In genomic region chr2:144288428-144288827, GRCh38 we compare ENCODE assay signal across 16 cellular contexts.
DNase-seq lines count a peak whose midpoint lies in the region; ATAC-seq and TF ChIP-seq lines count a peak whose summit lies in the region.
"Had no signal": no experiment of that assay in that cellular context is flagged by ENCODE, and none has a peak within 500 bp of the region (broad histone marks: within the 10 kb centered on the region; RNA-seq: fewer than 3 reads in every experiment).

No MANE protein-coding gene starts in this region.

- H3K27me3 ChIP-seq in right lobe of liver, result no peaks in the 10 kb centered on the region

- H3K27ac ChIP-seq in right lobe of liver, result no peak overlapping the region
- H3K27ac ChIP-seq: PC-9 had no signal

- intact Hi-C loops in right lobe of liver (cut with DNase I), result no loop called here

- 73% methylated on average over 3 of the region's 3 CpGs for WGBS in right lobe of liver (ENCODE audit: insufficient coverage, low coverage, low lambda C conversion rate, missing lambda C conversion rate)

- TF ChIP-seq POLR2A in right lobe of liver (IDR thresholded peaks at IDR 0.05), result no peak

- no peaks in the 10 kb centered on the region for H3K4me1 ChIP-seq in right lobe of liver

- H3K9me3 ChIP-seq in right lobe of liver, result no peaks in the 10 kb centered on the region

- peaks cover 22% of the 10 kb centered on the region for H3K9me3 Mint-ChIP-seq in stimulated activated naive CD8-positive, alpha-beta T cell treated with anti-CD3 and anti-CD28 coated beads, Interleukin-15, Interleukin-2, amounts not matched to agents 100 ng/mL and 50 ng/mL, for 24 hours

- no peak for TF ChIP-seq CTCF in astrocyte of the spinal cord (IDR thresholded peaks at IDR 0.05; ENCODE audit: low read depth, low read length)
- no peak for TF ChIP-seq CTCF in right lobe of liver (IDR thresholded peaks at IDR 0.05)

- no peaks in the 10 kb centered on the region for H3K27me3 Mint-ChIP-seq in stimulated activated naive CD8-positive, alpha-beta T cell treated with anti-CD3 and anti-CD28 coated beads, Interleukin-15, Interleukin-2, amounts not matched to agents 100 ng/mL and 50 ng/mL, for 24 hours

- H3K4me3 ChIP-seq in astrocyte of the spinal cord (ENCODE audit: low read depth, low read length), result no peak overlapping the region
- no peak overlapping the region for H3K4me3 ChIP-seq in right lobe of liver
- H3K4me3 ChIP-seq: HAP-1, PC-9 had no signal

- ATAC-seq in stimulated activated naive CD8-positive, alpha-beta T cell treated with anti-CD3 and anti-CD28 coated beads, Interleukin-15, Interleukin-2, amounts not matched to agents 100 U/mL and 50 U/mL, for 24 hours, result no peak
- ATAC-seq in right lobe of liver (no peak), GM18873 (IDR thresholded peaks at IDR 0.05; ENCODE audit: low FRiP score, unreplicated experiment) (no peak), GM19455 (IDR thresholded peaks at IDR 0.05; ENCODE audit: unreplicated experiment) (no peak)

- peaks cover 12% of the 10 kb centered on the region for H3K4me1 Mint-ChIP-seq in stimulated activated naive CD8-positive, alpha-beta T cell treated with anti-CD3 and anti-CD28 coated beads, Interleukin-15, Interleukin-2, amounts not matched to agents 100 ng/mL and 50 ng/mL, for 24 hours (ENCODE audit: low read depth)

- H3K36me3 Mint-ChIP-seq in stimulated activated naive CD8-positive, alpha-beta T cell treated with anti-CD3 and anti-CD28 coated beads, Interleukin-15, Interleukin-2, amounts not matched to agents 100 ng/mL and 50 ng/mL, for 24 hours (ENCODE audit: low read depth), result peaks cover 34% of the 10 kb centered on the region

- peak overlapping the region; percentile 9 for H3K27ac Mint-ChIP-seq in stimulated activated naive CD8-positive, alpha-beta T cell treated with anti-CD3 and anti-CD28 coated beads, Interleukin-15, Interleukin-2, amounts not matched to agents 100 ng/mL and 50 ng/mL, for 24 hours

- no peak overlapping the region for H3K4me3 Mint-ChIP-seq in stimulated activated naive CD8-positive, alpha-beta T cell treated with anti-CD3 and anti-CD28 coated beads, Interleukin-15, Interleukin-2, amounts not matched to agents 100 ng/mL and 50 ng/mL, for 24 hours

- H3K36me3 ChIP-seq in right lobe of liver, result no peaks in the 10 kb centered on the region
- H3K36me3 ChIP-seq: HAP-1 had no signal

- DNase-seq in stimulated activated naive CD8-positive, alpha-beta T cell treated with anti-CD3 and anti-CD28 coated beads, Interleukin-15, Interleukin-2, amounts not matched to agents 100 U/mL and 50 U/mL, for 24 hours, result no peak
- DNase-seq in astrocyte of the spinal cord (ENCODE audit: low read depth, low spot score), result peak; percentile 5
- DNase-seq in hepatic stellate cell (ENCODE audit: low spot score), result peak; percentile 9
- DNase-seq in right lobe of liver, result no peak
- DNase-seq in cortex of kidney (lab: John Stamatoyannopoulos, UW), result no peak
- DNase-seq: 8988T, C1 segment of cervical spinal cord, NCI-H1092, NCI-H146, NCI-H2081 treated with DMSO at 0.1 percent for 48 hours, NCI-H524, PC-9 had no signal

- in situ Hi-C loops in astrocyte of the spinal cord (cut with HindIII; ENCODE audit: low sequenced_read_pairs), result no loop called here

Comparison
In these comparisons a context has a peak if more than half of its experiments do, and no peak if none do; other contexts are left out.
1. DNase-seq: peak in astrocyte of the spinal cord (single experiment) and hepatic stellate cell (single experiment); none in stimulated activated naive CD8-positive, alpha-beta T cell treated with anti-CD3 and anti-CD28 coated beads, Interleukin-15, Interleukin-2, amounts not matched to agents 100 U/mL and 50 U/mL, for 24 hours (single experiment), right lobe of liver (0 of 3) and cortex of kidney (single experiment).